8 cellular contexts compared by ENCODE assay signal in genomic region chr14:34043627-34044372, GRCh38.
DNase-seq lines count a peak whose midpoint lies in the region; ATAC-seq and TF ChIP-seq lines count a peak whose summit lies in the region.

No MANE protein-coding gene starts in this region.

- TF ChIP-seq POLR2A in thyroid gland (IDR thresholded peaks at IDR 0.05): no peak

- 59 to 66% methylated on average over 4 of the region's 4 CpGs for WGBS in thyroid gland, 2 donors

- no peak for TF ChIP-seq CTCF in thyroid gland (IDR thresholded peaks at IDR 0.05)

- no peaks in the 10 kb centered on the region for H3K9me3 ChIP-seq in thyroid gland

- no peak overlapping the region for H3K4me3 ChIP-seq in thyroid gland (replicated peaks in 1 of 3)

- ATAC-seq in GM18873 (IDR thresholded peaks at IDR 0.05; ENCODE audit: low FRiP score, unreplicated experiment) (peak; percentile 97), HG02973 (IDR thresholded peaks at IDR 0.05; ENCODE audit: unreplicated experiment) (peak; percentile 96)

- DNase-seq in T-helper 2 cell: peak in 3 of 5 experiments; percentile 24 to 99 (median 65)
- DNase-seq in dermis blood vessel endothelial cell: peak; percentile 20
- DNase-seq in stimulated activated CD8-positive, alpha-beta memory T cell treated with anti-CD3 and anti-CD28 coated beads, Interleukin-12 subunit alpha, Interleukin-12 subunit beta, amount 100 ng/mL, for 4 hours (ENCODE audit: low read depth): peak; percentile 35
- no peak for DNase-seq in NCI-H446 (lab: John Stamatoyannopoulos, UW)
- DNase-seq in thyroid gland: no peak
- DNase-seq in effector CD4-positive, alpha-beta T cell: no peak

- H3K27me3 ChIP-seq in thyroid gland: no peaks in the 10 kb centered on the region

- no peaks in the 10 kb centered on the region for H3K4me1 ChIP-seq in thyroid gland

- no peak overlapping the region for H3K27ac ChIP-seq in thyroid gland

- no peaks in the 10 kb centered on the region for H3K36me3 ChIP-seq in thyroid gland

- intact Hi-C loops in thyroid gland (cut with DNase I): no loop called here

Comparison
In these comparisons a context has a peak if more than half of its experiments do, and no peak if none do; other contexts are left out.
1. DNase-seq: peak in T-helper 2 cell (3 of 5), dermis blood vessel endothelial cell (single experiment) and stimulated activated CD8-positive, alpha-beta memory T cell treated with anti-CD3 and anti-CD28 coated beads, Interleukin-12 subunit alpha, Interleukin-12 subunit beta, amount 100 ng/mL, for 4 hours (single experiment); none in NCI-H446 (0 of 2), thyroid gland (0 of 2) and effector CD4-positive, alpha-beta T cell (single experiment).